In the genomic region with DNA sequence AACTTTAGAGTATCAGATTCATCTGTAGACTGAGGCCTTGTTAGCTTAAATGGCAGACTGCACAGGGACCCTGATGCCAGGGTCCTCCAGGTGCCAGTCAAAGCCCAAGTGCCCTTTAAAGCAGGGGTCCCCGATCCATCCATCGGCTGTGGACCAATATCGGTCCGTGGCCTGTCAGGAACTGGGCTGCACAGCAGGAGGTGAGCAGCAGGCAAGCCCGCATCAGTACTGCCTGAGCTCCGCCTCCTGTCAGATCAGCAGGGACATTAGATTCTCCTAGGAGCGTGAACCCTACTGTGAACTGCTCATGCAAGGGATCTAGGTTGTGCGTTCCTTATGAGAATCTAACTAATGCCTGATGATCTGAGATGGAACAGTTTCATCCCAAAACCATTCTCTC, we compare ENCODE assay signal across 14 cellular contexts.
DNase-seq lines count a peak whose midpoint lies in the region; ATAC-seq and TF ChIP-seq lines count a peak whose summit lies in the region.
"Had no signal": no experiment of that assay in that cellular context is flagged by ENCODE, and none has a peak within 500 bp of the region (broad histone marks: within the 10 kb centered on the region; RNA-seq: fewer than 3 reads in every experiment).

No MANE protein-coding gene starts in this region.

- TF ChIP-seq CTCF in HEK293 (tag by site-specific recombination; IDR thresholded peaks at IDR 0.05), result no peak
- TF ChIP-seq CTCF in smooth muscle cell (IDR thresholded peaks at IDR 0.05; ENCODE audit: borderline replicate concordance, insufficient read depth, poor library complexity, severe bottlenecking), result no peak

- peaks cover 49% of the 10 kb centered on the region for H3K36me3 Mint-ChIP-seq in activated T-helper 1 cell treated with anti-CD3 and anti-CD28 coated beads, Interleukin-12 subunit alpha, Interleukin-12 subunit beta, Interleukin-2, Interleukin-4 antibody, amounts not matched to agents 30 ng/mL and 10 ng/mL and 1 ng/mL, durations not matched to agents 14 hours and 24 hours and 36 hours (ENCODE audit: low read depth)

- no peak overlapping the region for H3K23ac ChIP-seq in mesenchymal stem cell (ENCODE audit: low read length in 2 of 2)

- H3K4me1 Mint-ChIP-seq in activated T-helper 1 cell treated with anti-CD3 and anti-CD28 coated beads, Interleukin-12 subunit alpha, Interleukin-12 subunit beta, Interleukin-2, Interleukin-4 antibody, amounts not matched to agents 30 ng/mL and 10 ng/mL and 1 ng/mL, durations not matched to agents 14 hours and 24 hours and 36 hours (ENCODE audit: low read depth), result peaks cover 19% of the 10 kb centered on the region
- H3K4me1 Mint-ChIP-seq: CD14-positive monocyte had no signal

- CTCF ChIA-PET in HEK293 (lab: Yijun Ruan, JAX), result interaction anchor here (1.4 kb wide), 1 partner anchor 100 kb away, joined by 4 read pairs; no protein-coding TSS in a partner anchor

- H3K27me3 Mint-ChIP-seq in activated T-helper 1 cell treated with anti-CD3 and anti-CD28 coated beads, Interleukin-12 subunit alpha, Interleukin-12 subunit beta, Interleukin-2, Interleukin-4 antibody, amounts not matched to agents 30 ng/mL and 10 ng/mL and 1 ng/mL, durations not matched to agents 14 hours and 24 hours and 36 hours (ENCODE audit: insufficient read depth), result no peaks in the 10 kb centered on the region

- DNase-seq in activated T-helper 1 cell treated with anti-CD3 and anti-CD28 coated beads, Interleukin-12 subunit alpha, Interleukin-12 subunit beta, Interleukin-2, Interleukin-4 antibody, amounts not matched to agents 30 ng/mL and 10 ng/mL and 1 ng/mL, durations not matched to agents 14 hours and 24 hours and 36 hours (ENCODE audit: low spot score), result no peak
- no peak for DNase-seq in mesenchymal stem cell
- no peak for DNase-seq in smooth muscle cell (lab: John Stamatoyannopoulos, UW; ENCODE audit: unreplicated experiment)
- no peak for DNase-seq in KG1 (lab: John Stamatoyannopoulos, UW)
- DNase-seq in LoVo (ENCODE audit: low spot score), result no peak
- DNase-seq: COR-L47, DMS153, DMS79 treated with DMSO at 0.1 percent for 48 hours had no signal

- H3K4me3 Mint-ChIP-seq in activated T-helper 1 cell treated with anti-CD3 and anti-CD28 coated beads, Interleukin-12 subunit alpha, Interleukin-12 subunit beta, Interleukin-2, Interleukin-4 antibody, amounts not matched to agents 30 ng/mL and 10 ng/mL and 1 ng/mL, durations not matched to agents 14 hours and 24 hours and 36 hours, result no peak overlapping the region
- H3K4me3 Mint-ChIP-seq: CD14-positive monocyte; CD8-positive, alpha-beta T cell had no signal

- no peak overlapping the region for H3K4ac ChIP-seq in mesenchymal stem cell (ENCODE audit: low read depth in 1 of 2, low read length in 2 of 2)

- H3K4me3 ChIP-seq in HEK293 (ENCODE audit: low read depth, low read length) (no peak overlapping the region), mesenchymal stem cell (ENCODE audit: insufficient read depth in 1 of 2, low read depth in 1 of 2, low read length in 2 of 2) (no peak overlapping the region), smooth muscle cell (no peak overlapping the region)

- peaks cover 3% of the 10 kb centered on the region for H4K20me1 ChIP-seq in smooth muscle cell (ENCODE audit: low read depth)

- no peak overlapping the region for H2BK12ac ChIP-seq in mesenchymal stem cell (ENCODE audit: low read length in 2 of 2)

- no peak overlapping the region for H3K4me2 ChIP-seq in mesenchymal stem cell (ENCODE audit: low read length, poor library complexity, severe bottlenecking)
- no peak overlapping the region for H3K4me2 ChIP-seq in smooth muscle cell

- no peak overlapping the region for H3K18ac ChIP-seq in mesenchymal stem cell (ENCODE audit: low read depth in 1 of 2, low read length in 2 of 2)

- H4K8ac ChIP-seq in mesenchymal stem cell (ENCODE audit: low read length), result peak overlapping the region; percentile 27

- no peaks in the 10 kb centered on the region for H3K9me3 ChIP-seq in HEK293 (ENCODE audit: control insufficient read depth, insufficient read depth, low read depth, low read length)
- H3K9me3 ChIP-seq in mesenchymal stem cell (ENCODE audit: control insufficient read depth, low read length), result no peaks in the 10 kb centered on the region
- H3K9me3 ChIP-seq in smooth muscle cell (replicated peaks; ENCODE audit: low read depth), result no peaks in the 10 kb centered on the region

- no peaks in the 10 kb centered on the region for H3K9me3 Mint-ChIP-seq in activated T-helper 1 cell treated with anti-CD3 and anti-CD28 coated beads, Interleukin-12 subunit alpha, Interleukin-12 subunit beta, Interleukin-2, Interleukin-4 antibody, amounts not matched to agents 30 ng/mL and 10 ng/mL and 1 ng/mL, durations not matched to agents 14 hours and 24 hours and 36 hours
- H3K9me3 Mint-ChIP-seq: CD14-positive monocyte; CD8-positive, alpha-beta T cell had no signal

- WGBS in mesenchymal stem cell, result 62% methylated on average over 8 of the region's 8 CpGs
- WGBS in smooth muscle cell (ENCODE audit: low lambda C conversion rate), result 68% methylated on average over 8 of the region's 8 CpGs

- H3K14ac ChIP-seq in mesenchymal stem cell (ENCODE audit: low read length in 2 of 2), result no peak overlapping the region

- H2AFZ ChIP-seq in mesenchymal stem cell (ENCODE audit: low read depth, low read length), result no peak overlapping the region
- H2AFZ ChIP-seq in smooth muscle cell (ENCODE audit: low read depth), result no peak overlapping the region

- POLR2A ChIA-PET in HEK293 (lab: Yijun Ruan, JAX), result no interaction called here

- no peak overlapping the region for H3K9ac ChIP-seq in mesenchymal stem cell (ENCODE audit: low read length)
- H3K9ac ChIP-seq in smooth muscle cell (ENCODE audit: low read depth), result no peak overlapping the region

- peaks cover 0 to 5% of the 10 kb centered on the region in 2 experiments; a peak in 1 of 3 replicates for H3K36me3 ChIP-seq in HEK293 (ENCODE audit: control insufficient read depth in 2 of 2, insufficient read depth in 1 of 2, low read length in 2 of 2)
- peaks cover 0 to 3% of the 10 kb centered on the region in 2 experiments for H3K36me3 ChIP-seq in mesenchymal stem cell (ENCODE audit: control insufficient read depth in 1 of 2, insufficient read depth in 2 of 2, low read depth in 1 of 2, low read length in 2 of 2)
- peaks cover 13% of the 10 kb centered on the region for H3K36me3 ChIP-seq in smooth muscle cell (ENCODE audit: low read depth)

- peak overlapping the region; percentile 69 for H2AK5ac ChIP-seq in mesenchymal stem cell (ENCODE audit: low read length, severe bottlenecking)

- peaks cover 4% of the 10 kb centered on the region for H3K79me1 ChIP-seq in mesenchymal stem cell (replicated peaks; ENCODE audit: low read length, poor library complexity, severe bottlenecking)

- no peak overlapping the region for H2BK120ac ChIP-seq in mesenchymal stem cell (ENCODE audit: low read depth, low read length)

- peak overlapping the region; percentile 79 for H4K91ac ChIP-seq in mesenchymal stem cell (ENCODE audit: low read length)

- no peak overlapping the region for H2BK5ac ChIP-seq in mesenchymal stem cell (ENCODE audit: low read depth, low read length, poor library complexity, severe bottlenecking)

- H3K4me1 ChIP-seq in HEK293 (ENCODE audit: control insufficient read depth, insufficient read depth, low read length) (0 out of 2 replicates have a peak, but pooled peaks cover 7% of the 10 kb centered on the region), mesenchymal stem cell (ENCODE audit: control insufficient read depth, insufficient read depth, low read depth, low read length) (peaks cover 8% of the 10 kb centered on the region), smooth muscle cell (ENCODE audit: low read depth) (peaks cover 17% of the 10 kb centered on the region)

- H3F3A ChIP-seq in smooth muscle cell (ENCODE audit: low read depth), result peaks cover 14% of the 10 kb centered on the region

- H3K27ac ChIP-seq in HEK293 (ENCODE audit: extremely low read depth, low read depth, low read length) (no peak overlapping the region), mesenchymal stem cell (ENCODE audit: low read length, poor library complexity, severe bottlenecking) (no peak overlapping the region), smooth muscle cell (ENCODE audit: low read depth) (peak overlapping the region; percentile 45)

- H3K27ac Mint-ChIP-seq in activated T-helper 1 cell treated with anti-CD3 and anti-CD28 coated beads, Interleukin-12 subunit alpha, Interleukin-12 subunit beta, Interleukin-2, Interleukin-4 antibody, amounts not matched to agents 30 ng/mL and 10 ng/mL and 1 ng/mL, durations not matched to agents 14 hours and 24 hours and 36 hours, result peak overlapping the region; percentile 40
- H3K27ac Mint-ChIP-seq: CD8-positive, alpha-beta T cell had no signal

- ATAC-seq in GM19324 (IDR thresholded peaks at IDR 0.05; ENCODE audit: low FRiP score, unreplicated experiment), result no peak
- ATAC-seq: CD8-positive, alpha-beta T cell; HCT116; HepG2 had no signal

- H3K27me3 ChIP-seq in mesenchymal stem cell (ENCODE audit: control insufficient read depth in 1 of 2, insufficient read depth in 1 of 2, low read length in 2 of 2) (no peaks in the 10 kb centered on the region), smooth muscle cell (ENCODE audit: low read depth) (no peaks in the 10 kb centered on the region)

- H3K79me2 ChIP-seq in smooth muscle cell (ENCODE audit: low read depth), result peaks cover under 1% of the 10 kb centered on the region

- intact Hi-C loops in activated T-helper 1 cell treated with anti-CD3 and anti-CD28 coated beads, Interleukin-12 subunit alpha, Interleukin-12 subunit beta, Interleukin-2, Interleukin-4 antibody, amounts not matched to agents 30 ng/mL and 10 ng/mL and 1 ng/mL, durations not matched to agents 14 hours and 24 hours and 36 hours (cut with micrococcal nuclease), result no loop called here

- H2BK15ac ChIP-seq in mesenchymal stem cell (ENCODE audit: low read depth, poor library complexity, severe bottlenecking), result no peak overlapping the region

TF ChIP-seq in HEK293, 187 proteins besides CTCF, POLR2A, EP300 and RAD21:
- TF ChIP-seq ZIC2 (tag by site-specific recombination; IDR thresholded peaks at IDR 0.05) (peak; percentile 31), ZNF2 (tag by site-specific recombination; IDR thresholded peaks at IDR 0.05) (no peak)
TF ChIP-seq in HEK293: peak in this region for 1.
